In the genomic region with DNA sequence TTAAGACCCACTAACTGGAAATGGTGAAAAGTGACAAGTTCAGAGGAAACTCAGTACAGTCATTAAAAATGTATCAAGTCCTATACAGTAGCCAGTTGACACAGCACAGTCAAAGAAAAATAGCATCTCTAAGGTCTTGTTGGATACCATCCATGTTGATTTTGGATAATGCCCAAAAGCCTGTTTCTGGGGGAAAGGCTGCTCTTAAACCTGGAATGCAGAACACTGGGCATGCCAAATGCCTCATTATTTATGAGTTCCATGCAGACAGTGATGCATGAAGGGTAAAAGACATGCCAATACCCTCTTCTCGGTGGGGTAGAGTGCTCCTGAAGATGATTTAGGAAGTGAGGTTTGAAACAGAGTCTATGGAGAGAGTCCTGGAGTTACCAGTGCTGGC, we compare ENCODE assay signal across 12 cellular contexts. TPM values are rescaled to one million over a fixed set of nuclear protein-coding genes. Genes with fewer than 3 reads are reported as not detected.
A peak's percentile ranks its signal among the peaks of the same experiment; 100 is the strongest.
DNase-seq lines count a peak whose midpoint lies in the region; TF ChIP-seq lines count a peak whose summit lies in the region.
"Had no signal": no experiment of that assay in that cellular context is flagged by ENCODE, and none has a peak within 500 bp of the region (broad histone marks: within the 10 kb centered on the region; RNA-seq: fewer than 3 reads in every experiment).

No MANE protein-coding gene starts in this region.

- peak overlapping the region in 2 of 3 experiments; percentile 6 to 39 for H3K27ac Mint-ChIP-seq in nephron
- H3K27ac Mint-ChIP-seq: immature natural killer cell had no signal

- H3K4me1 Mint-ChIP-seq in nephron: peaks cover 6% of the 10 kb centered on the region
- H3K4me1 Mint-ChIP-seq: immature natural killer cell had no signal

- DNase-seq in EH (ENCODE audit: low read depth) (peak; percentile 90), NCI-H2029 treated with DMSO at 0.1 percent for 48 hours (lab: John Stamatoyannopoulos, UW) (peak; percentile 17), dedifferentiated amniotic fluid mesenchymal stem cell (ENCODE audit: extremely low spot score) (peak; percentile 65), suprapubic skin (ENCODE audit: low spot score in 2 of 2) (no peak), NCI-H2107 treated with DMSO at 0.1 percent for 48 hours (lab: John Stamatoyannopoulos, UW; ENCODE audit: unreplicated experiment) (no peak), GOT3 (lab: John Stamatoyannopoulos, UW) (no peak)
- DNase-seq in stimulated activated CD4-positive, alpha-beta T cell treated with anti-CD3 and anti-CD28 coated beads, Interleukin-1b, Interleukin-23, amount 100 ng/mL, for 48 hours: no peak
- DNase-seq: adrenal gland, immature natural killer cell had no signal

- H3K27me3 ChIP-seq in suprapubic skin: no peaks in the 10 kb centered on the region
- H3K27me3 ChIP-seq: adrenal gland had no signal

- no peaks in the 10 kb centered on the region for H3K4me1 ChIP-seq in suprapubic skin
- H3K4me1 ChIP-seq: adrenal gland had no signal

- peaks cover 11% of the 10 kb centered on the region for H3K9me3 Mint-ChIP-seq in nephron
- H3K9me3 Mint-ChIP-seq: immature natural killer cell had no signal

- TF ChIP-seq CTCF in nephron (IDR thresholded peaks at IDR 0.05; ENCODE audit: unreplicated experiment in 3 of 3) (no peak), suprapubic skin (IDR thresholded peaks at IDR 0.05) (no peak)

- TF ChIP-seq EP300 in suprapubic skin (IDR thresholded peaks at IDR 0.05): no peak

- 5% methylated on average over 1 of the region's 1 CpG for WGBS in suprapubic skin

- H3K4me3 ChIP-seq in suprapubic skin: no peak overlapping the region
- H3K4me3 ChIP-seq: adrenal gland, thoracic aorta had no signal

- no peaks in the 10 kb centered on the region for H3K36me3 Mint-ChIP-seq in nephron (ENCODE audit: low read depth)
- H3K36me3 Mint-ChIP-seq: immature natural killer cell had no signal

- no peaks in the 10 kb centered on the region for H3K9me3 ChIP-seq in suprapubic skin
- H3K9me3 ChIP-seq: adrenal gland, neutrophil, thoracic aorta had no signal

- peaks cover 30% of the 10 kb centered on the region for H3K27me3 Mint-ChIP-seq in nephron (ENCODE audit: low read depth)

- no peak overlapping the region for H3K27ac ChIP-seq in suprapubic skin
- H3K27ac ChIP-seq: adrenal gland, neutrophil, thoracic aorta had no signal

- TF ChIP-seq POLR2A in suprapubic skin (IDR thresholded peaks at IDR 0.05): no peak

- no peaks in the 10 kb centered on the region for H3K36me3 ChIP-seq in suprapubic skin
- H3K36me3 ChIP-seq: adrenal gland, neutrophil, thoracic aorta had no signal

- H3K4me3 Mint-ChIP-seq in nephron: no peak overlapping the region
- H3K4me3 Mint-ChIP-seq: immature natural killer cell had no signal

RNA-seq across cellular contexts. Expression of gene KCNK13, which starts 29.6 kb away (rescaled TPM):
- total RNA-seq in suprapubic skin: under 1 TPM in 1 of 4 donors, not detected in 3; 0.48 TPM

Comparison
In these comparisons a context has a peak if more than half of its experiments do, and no peak if none do; other contexts are left out.
1. DNase-seq: peak in EH (single experiment), NCI-H2029 treated with DMSO at 0.1 percent for 48 hours (single experiment) and dedifferentiated amniotic fluid mesenchymal stem cell (single experiment); none in suprapubic skin (0 of 2), NCI-H2107 treated with DMSO at 0.1 percent for 48 hours (single experiment), stimulated activated CD4-positive, alpha-beta T cell treated with anti-CD3 and anti-CD28 coated beads, Interleukin-1b, Interleukin-23, amount 100 ng/mL, for 48 hours (single experiment) and GOT3 (single experiment).